In genomic region chr7:73487486-73487885, GRCh38 we compare ENCODE assay signal across 24 cellular contexts. TPM values are rescaled to one million over a fixed set of nuclear protein-coding genes. Genes with fewer than 3 reads are reported as not detected.
DNase-seq lines count a peak whose midpoint lies in the region; ATAC-seq and TF ChIP-seq lines count a peak whose summit lies in the region.
"Had no signal": no experiment of that assay in that cellular context is flagged by ENCODE, and none has a peak within 500 bp of the region (broad histone marks: within the 10 kb centered on the region; RNA-seq: fewer than 3 reads in every experiment).

No MANE protein-coding gene starts in this region.

- 0 out of 2 replicates have a peak, but pooled peaks cover 6% of the 10 kb centered on the region for H3K4me1 Mint-ChIP-seq in HFFc6 (ENCODE audit: low read depth)
- H3K4me1 Mint-ChIP-seq: nephron; stimulated activated naive B cell treated with anti-CD40 and anti-IgM and Interleukin-4, amounts not matched to agents 10 μg/mL and 1 μg/mL and 100 μg/mL, for 72 hours had no signal

- CTCF ChIA-PET in BJ (lab: Yijun Ruan, JAX): no interaction called here

- no peak overlapping the region for H2AFZ ChIP-seq in mesenchymal stem cell (ENCODE audit: low read depth, low read length)

- H3K4ac ChIP-seq in mesenchymal stem cell (ENCODE audit: low read depth in 1 of 2, low read length in 2 of 2): no peak overlapping the region

- H3K4me3 ChIP-seq in BJ (ENCODE audit: low read depth, low read length) (no peak overlapping the region), adipocyte (ENCODE audit: low read length) (no peak overlapping the region), mesenchymal stem cell (ENCODE audit: insufficient read depth in 1 of 2, low read depth in 1 of 2, low read length in 2 of 2) (no peak overlapping the region), upper lobe of left lung (no peak overlapping the region)
- H3K4me3 ChIP-seq: breast epithelium, gastrocnemius medialis, GM12878, SJCRH30 had no signal

- H3K27ac ChIP-seq in mesenchymal stem cell (ENCODE audit: low read length, poor library complexity, severe bottlenecking) (no peak overlapping the region), upper lobe of left lung (no peak overlapping the region)
- H3K27ac ChIP-seq: breast epithelium, epithelial cell of prostate, SJCRH30 had no signal

- H4K91ac ChIP-seq in mesenchymal stem cell (ENCODE audit: low read length): no peak overlapping the region

- H3K9ac ChIP-seq in adipocyte (ENCODE audit: low read length) (no peak overlapping the region), mesenchymal stem cell (ENCODE audit: low read length) (peak overlapping the region; percentile 29)

- no peak overlapping the region for H2AK5ac ChIP-seq in mesenchymal stem cell (ENCODE audit: low read length, severe bottlenecking)

- ATAC-seq in GM18873 (IDR thresholded peaks at IDR 0.05; ENCODE audit: low FRiP score, unreplicated experiment) (no peak), upper lobe of left lung (ENCODE audit: low FRiP score in 2 of 2) (no peak)
- ATAC-seq: activated T-cell treated with anti-CD3 and anti-CD28 coated beads, Interleukin-2, amount 50 U/mL, for 4 hours; gastrocnemius medialis; GM12878; stimulated activated naive B cell treated with anti-CD40 and anti-IgM and Interleukin-4, amounts not matched to agents 10 μg/mL and 1 μg/mL and 100 μg/mL, for 72 hours had no signal

- H3K14ac ChIP-seq in mesenchymal stem cell (ENCODE audit: low read length in 2 of 2): no peak overlapping the region

- H3K27ac Mint-ChIP-seq in HFFc6: peak overlapping the region; percentile 4; the same call in 1 of the 2 replicates
- H3K27ac Mint-ChIP-seq: nephron; stimulated activated naive B cell treated with anti-CD40 and anti-IgM and Interleukin-4, amounts not matched to agents 10 μg/mL and 1 μg/mL and 100 μg/mL, for 72 hours; T-helper 1 cell treated with Interleukin-12 subunit alpha and Interleukin-12 subunit beta and Interleukin-4 antibody, amounts not matched to agents 30 μg/mL and 1 μg/mL, for 36 hours had no signal

- H3K79me1 ChIP-seq in mesenchymal stem cell (replicated peaks; ENCODE audit: low read length, poor library complexity, severe bottlenecking): peaks cover 14% of the 10 kb centered on the region

- H3K27me3 ChIP-seq in BJ (ENCODE audit: control insufficient read depth, insufficient read depth, low read length): no peaks in the 10 kb centered on the region
- H3K27me3 ChIP-seq in adipocyte (replicated peaks; ENCODE audit: control insufficient read depth, insufficient read depth, low read length): no peaks in the 10 kb centered on the region
- no peaks in the 10 kb centered on the region for H3K27me3 ChIP-seq in mesenchymal stem cell (ENCODE audit: control insufficient read depth in 1 of 2, insufficient read depth in 1 of 2, low read length in 2 of 2)
- no peaks in the 10 kb centered on the region for H3K27me3 ChIP-seq in upper lobe of left lung
- H3K27me3 ChIP-seq: breast epithelium, gastrocnemius medialis, SJCRH30 had no signal

- H3K23ac ChIP-seq in mesenchymal stem cell (ENCODE audit: low read length in 2 of 2): no peak overlapping the region

- POLR2A ChIA-PET in BJ (lab: Charles Lee): interaction anchor here (0.6 kb wide), 1 partner anchor 79 kb away, joined by 3 read pairs; no protein-coding TSS in a partner anchor

- H3K18ac ChIP-seq in mesenchymal stem cell (ENCODE audit: low read depth in 1 of 2, low read length in 2 of 2): no peak overlapping the region

- H4K8ac ChIP-seq in mesenchymal stem cell (ENCODE audit: low read length): no peak overlapping the region

- no peak overlapping the region for H3K4me2 ChIP-seq in mesenchymal stem cell (ENCODE audit: low read length, poor library complexity, severe bottlenecking)

- TF ChIP-seq CTCF in BJ (IDR thresholded peaks at IDR 0.05; ENCODE audit: insufficient read depth, low read depth, low read length): no peak
- no peak for TF ChIP-seq CTCF in HFFc6 (IDR thresholded peaks at IDR 0.05)
- TF ChIP-seq CTCF in upper lobe of left lung (IDR thresholded peaks at IDR 0.05): no peak

- H3K4me3 Mint-ChIP-seq in HFFc6: no peak overlapping the region
- H3K4me3 Mint-ChIP-seq: activated T-cell treated with anti-CD3 and anti-CD28 coated beads, Interleukin-2, amount 50 U/mL, for 4 hours; CD8-positive, alpha-beta memory T cell; nephron; stimulated activated naive B cell treated with anti-CD40 and anti-IgM and Interleukin-4, amounts not matched to agents 10 μg/mL and 1 μg/mL and 100 μg/mL, for 72 hours; T-helper 1 cell treated with Interleukin-12 subunit alpha and Interleukin-12 subunit beta and Interleukin-4 antibody, amounts not matched to agents 30 μg/mL and 1 μg/mL, for 36 hours had no signal

- H3K9me3 Mint-ChIP-seq in HFFc6: no peaks in the 10 kb centered on the region
- H3K9me3 Mint-ChIP-seq: activated T-cell treated with anti-CD3 and anti-CD28 coated beads, Interleukin-2, amount 50 U/mL, for 4 hours; CD8-positive, alpha-beta memory T cell; nephron; stimulated activated naive B cell treated with anti-CD40 and anti-IgM and Interleukin-4, amounts not matched to agents 10 μg/mL and 1 μg/mL and 100 μg/mL, for 72 hours; T-helper 1 cell treated with Interleukin-12 subunit alpha and Interleukin-12 subunit beta and Interleukin-4 antibody, amounts not matched to agents 30 μg/mL and 1 μg/mL, for 36 hours had no signal

- peaks cover 22% of the 10 kb centered on the region for H3K36me3 Mint-ChIP-seq in HFFc6 (ENCODE audit: low read depth)

- TF ChIP-seq EP300 in upper lobe of left lung (IDR thresholded peaks at IDR 0.05): no peak

- H3K36me3 ChIP-seq in BJ (ENCODE audit: control insufficient read depth, insufficient read depth, low read length): peaks cover 7% of the 10 kb centered on the region
- H3K36me3 ChIP-seq in adipocyte (ENCODE audit: control insufficient read depth, insufficient read depth, low read length, severe bottlenecking): peaks cover 87% of the 10 kb centered on the region
- peaks cover 29 to 87% of the 10 kb centered on the region in 2 experiments for H3K36me3 ChIP-seq in mesenchymal stem cell (ENCODE audit: control insufficient read depth in 1 of 2, insufficient read depth in 2 of 2, low read depth in 1 of 2, low read length in 2 of 2)
- peaks cover 25 to 95% (median 54%) of the 10 kb centered on the region in 4 donors for H3K36me3 ChIP-seq in upper lobe of left lung
- H3K36me3 ChIP-seq: breast epithelium had no signal

- TF ChIP-seq POLR2A in upper lobe of left lung (IDR thresholded peaks at IDR 0.05): no peak

- no peak overlapping the region for H2BK15ac ChIP-seq in mesenchymal stem cell (ENCODE audit: low read depth, poor library complexity, severe bottlenecking)

- H2BK12ac ChIP-seq in mesenchymal stem cell (ENCODE audit: low read length in 2 of 2): no peak overlapping the region

- peaks cover 15% of the 10 kb centered on the region for H3K4me1 ChIP-seq in adipocyte (ENCODE audit: control insufficient read depth, insufficient read depth, low read length)
- H3K4me1 ChIP-seq in mesenchymal stem cell (ENCODE audit: control insufficient read depth, insufficient read depth, low read depth, low read length): peaks cover 3% of the 10 kb centered on the region
- H3K4me1 ChIP-seq in upper lobe of left lung: no peaks in the 10 kb centered on the region
- H3K4me1 ChIP-seq: breast epithelium, SJCRH30 had no signal

- 100% methylated on average over 1 of the region's 1 CpG for WGBS in mesenchymal stem cell
- 93 to 100% methylated on average over 1 of the region's 1 CpG for whole genome bisulfite sequencing in upper lobe of left lung, 2 donors

- H2BK120ac ChIP-seq in mesenchymal stem cell (ENCODE audit: low read depth, low read length): no peak overlapping the region

- H2BK5ac ChIP-seq in mesenchymal stem cell (ENCODE audit: low read depth, low read length, poor library complexity, severe bottlenecking): no peak overlapping the region

- DNase-seq in BJ (ENCODE audit: low read depth): peak; percentile 1
- no peak for DNase-seq in HFFc6
- peak; percentile 52 for DNase-seq in adipocyte (ENCODE audit: low read depth)
- DNase-seq in mesenchymal stem cell: peak; percentile 3
- no peak for DNase-seq in NCI-H187 treated with DMSO at 0.1 percent for 48 hours (lab: John Stamatoyannopoulos, UW)
- no peak for DNase-seq in upper lobe of left lung
- no peak for DNase-seq in NCI-H526 treated with DMSO at 0.1 percent for 48 hours (lab: John Stamatoyannopoulos, UW)
- DNase-seq: activated CD4-positive, alpha-beta T cell treated with anti-CD3 and anti-CD28 coated beads, Interleukin-2, amount 50 U/mL, for 48 hours; activated T-cell treated with anti-CD3 and anti-CD28 coated beads, Interleukin-2, amount 50 U/mL, for 4 hours; CD8-positive, alpha-beta memory T cell; dermis blood vessel endothelial cell; DMS53; gastrocnemius medialis; mesendoderm; NCI-H187; posterior cingulate gyrus; SJCRH30; stimulated activated naive B cell treated with anti-CD40 and anti-IgM and Interleukin-4, amounts not matched to agents 10 μg/mL and 1 μg/mL and 100 μg/mL, for 72 hours had no signal

- peaks cover 1% of the 10 kb centered on the region; the same call in 1 of the 2 replicates for H3K27me3 Mint-ChIP-seq in HFFc6 (ENCODE audit: insufficient read depth)
- H3K27me3 Mint-ChIP-seq: CD8-positive, alpha-beta memory T cell; stimulated activated naive B cell treated with anti-CD40 and anti-IgM and Interleukin-4, amounts not matched to agents 10 μg/mL and 1 μg/mL and 100 μg/mL, for 72 hours had no signal

- H3K9me3 ChIP-seq in adipocyte (ENCODE audit: control insufficient read depth, low read length) (no peaks in the 10 kb centered on the region), mesenchymal stem cell (ENCODE audit: control insufficient read depth, low read length) (no peaks in the 10 kb centered on the region), upper lobe of left lung (no peaks in the 10 kb centered on the region)
- H3K9me3 ChIP-seq: breast epithelium, gastrocnemius medialis, SJCRH30 had no signal

RNA-seq across cellular contexts. Expression of gene BAZ1B, which starts 34.6 kb away (rescaled TPM):
- 12.4 and 18.8 TPM in 2 replicates for polyA plus RNA-seq in BJ (2011; rRNA removed)
- 21.3 and 25.0 TPM in 2 replicates for polyA minus RNA-seq in BJ (2011; rRNA and poly(A)+ RNA removed)
- 10 to 100 TPM; 54.0 to 66.5 (median 63.8) TPM for total RNA-seq in HFFc6 (2021; fragmentation: NEBNext Ultra II Directional; extraction: Animal tissue kit (Norgen Biotek cat#: 25700))
- polyA plus RNA-seq in mesenchymal stem cell (2013, experiment 1 of 2): 38.8 TPM
- polyA plus RNA-seq in mesenchymal stem cell (2013, experiment 2 of 2): 37.5 TPM
- total RNA-seq in upper lobe of left lung: 10 to 100 TPM; 45.8 to 71.4 (median 56.0) TPM

RNA-seq across cellular contexts. Expression of gene FZD9, which starts 53.9 kb away (rescaled TPM):
- 0.33 and 0.38 TPM in 2 replicates for polyA plus RNA-seq in BJ (2011; rRNA removed)
- polyA minus RNA-seq in BJ (2011; rRNA and poly(A)+ RNA removed): 0.26 and 0.28 TPM in 2 replicates
- total RNA-seq in HFFc6 (2021; fragmentation: NEBNext Ultra II Directional; extraction: Animal tissue kit (Norgen Biotek cat#: 25700)): under 1 TPM; 0.18 to 0.83 (median 0.27) TPM
- 0.87 TPM for polyA plus RNA-seq in mesenchymal stem cell (2013, experiment 1 of 2)
- 0.68 TPM for polyA plus RNA-seq in mesenchymal stem cell (2013, experiment 2 of 2)
- 1 to 10 TPM in 1 of 6 donors, under 1 TPM in 4, not detected in 1; 0.30 to 1.2 (median 0.63) TPM for total RNA-seq in upper lobe of left lung
- total RNA-seq: GM12878, SJCRH30 had no signal
- polyA plus RNA-seq: CD8-positive, alpha-beta memory T cell had no signal

Comparison
In these comparisons a context has a peak if more than half of its experiments do, and no peak if none do; other contexts are left out.
1. DNase-seq: peak in BJ (single experiment), adipocyte (single experiment) and mesenchymal stem cell (single experiment); none in HFFc6 (single experiment), NCI-H187 treated with DMSO at 0.1 percent for 48 hours (single experiment), upper lobe of left lung (0 of 2) and NCI-H526 treated with DMSO at 0.1 percent for 48 hours (single experiment).